ENCODE assay signal across 24 cellular contexts in the genomic region with DNA sequence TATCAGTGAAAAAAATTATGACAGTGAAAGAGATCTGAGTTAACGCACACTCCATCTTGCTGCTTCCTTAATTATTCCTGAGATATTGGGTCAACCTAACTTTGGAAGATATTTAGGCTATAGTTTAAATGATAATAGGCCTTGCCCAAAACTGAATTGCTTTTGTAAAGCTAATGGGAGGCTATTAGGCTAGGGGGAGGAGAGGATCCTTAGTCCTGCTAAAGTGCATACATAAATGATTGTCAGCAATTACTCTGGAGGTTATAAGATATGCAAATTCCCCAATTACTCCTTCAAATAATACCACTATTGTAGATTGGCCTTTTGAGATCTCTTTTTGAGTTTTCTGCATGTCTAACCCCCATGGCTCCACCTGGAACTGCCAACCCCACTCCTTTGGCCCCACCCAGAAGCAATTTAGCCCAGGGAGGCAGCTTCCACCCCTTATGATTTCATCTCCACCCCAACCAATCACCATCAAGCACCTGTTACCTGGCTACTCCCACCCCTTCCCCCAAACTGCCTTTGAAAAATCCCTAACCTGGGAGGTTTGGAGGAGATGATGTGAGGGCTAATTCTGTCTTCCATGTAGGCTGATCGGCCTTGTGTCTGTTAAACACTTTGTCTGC.
"Had no signal": no experiment of that assay in that cellular context is flagged by ENCODE, and none has a peak within 500 bp of the region (broad histone marks: within the 10 kb centered on the region; RNA-seq: fewer than 3 reads in every experiment).

No MANE protein-coding gene starts in this region.

- H3K4me3 ChIP-seq: heart left ventricle had no signal

- H3K36me3 ChIP-seq: brain microvascular endothelial cell, heart left ventricle had no signal

- DNase-seq: activated CD4-positive, alpha-beta memory T cell treated with anti-CD3 and anti-CD28 coated beads, Interleukin-2, amount 10 ng/mL, durations not matched to agents 7 days and 5 days; activated CD4-positive, alpha-beta T cell treated with anti-CD3 and anti-CD28 coated beads for 1 hour; activated CD4-positive, alpha-beta T cell treated with anti-CD3 and anti-CD28 coated beads for 4 hours; activated CD4-positive, alpha-beta T cell treated with anti-CD3 and anti-CD28 coated beads, Interleukin-2, amount 10 ng/mL, durations not matched to agents 7 days and 5 days; activated CD4-positive, alpha-beta T cell treated with anti-CD3 and anti-CD28 coated beads, Interleukin-2, amount 50 U/mL, for 4 hours; activated effector memory CD4-positive, alpha-beta T cell treated with Interleukin-2 at 50 U/mL for 16 hours; activated gamma-delta T cell treated with Interleukin-2 at 50 U/mL for 16 hours; activated naive CD4-positive, alpha-beta T cell treated with anti-CD3 and anti-CD28 coated beads, Interleukin-2, amount 50 U/mL, for 16 hours; activated naive CD4-positive, alpha-beta T cell treated with Interleukin-2 at 50 U/mL for 16 hours; activated T-cell treated with anti-CD3 and anti-CD28 coated beads, Interleukin-2, amount 50 U/mL, for 4 hours; amniotic stem cell; anterior cingulate cortex; brain microvascular endothelial cell; cortex of kidney; dermis blood vessel endothelial cell; effector CD4-positive, alpha-beta T cell; effector memory CD8-positive, alpha-beta T cell; foreskin fibroblast; heart left ventricle; T-helper 2 cell had no signal

- H3K4me1 Mint-ChIP-seq: activated CD4-positive, alpha-beta memory T cell treated with anti-CD3 and anti-CD28 coated beads, Interleukin-2, amount 10 ng/mL, durations not matched to agents 7 days and 5 days; activated CD4-positive, alpha-beta T cell treated with anti-CD3 and anti-CD28 coated beads, Interleukin-2, amount 10 ng/mL, durations not matched to agents 7 days and 5 days; activated T-helper 17 cell treated with anti-CD3 and anti-CD28 coated beads, Interleukin-2, amount 50 U/mL, for 72 hours; central memory CD8-positive, alpha-beta T cell had no signal

- H3K27me3 ChIP-seq: brain microvascular endothelial cell, heart left ventricle had no signal

- H3K27ac ChIP-seq: brain microvascular endothelial cell, epithelial cell of prostate, heart left ventricle had no signal

- H3K4me1 ChIP-seq: heart left ventricle had no signal

- H3K9me3 Mint-ChIP-seq: activated CD4-positive, alpha-beta memory T cell treated with anti-CD3 and anti-CD28 coated beads, Interleukin-2, amount 10 ng/mL, durations not matched to agents 7 days and 5 days; activated T-helper 17 cell treated with anti-CD3 and anti-CD28 coated beads, Interleukin-2, amount 50 U/mL, for 72 hours; central memory CD8-positive, alpha-beta T cell; effector memory CD8-positive, alpha-beta T cell had no signal

- H3K27ac Mint-ChIP-seq: activated CD4-positive, alpha-beta memory T cell treated with anti-CD3 and anti-CD28 coated beads, Interleukin-2, amount 10 ng/mL, durations not matched to agents 7 days and 5 days; activated CD4-positive, alpha-beta T cell treated with anti-CD3 and anti-CD28 coated beads, Interleukin-2, amount 10 ng/mL, durations not matched to agents 7 days and 5 days; activated naive CD8-positive, alpha-beta T cell; activated T-helper 17 cell treated with anti-CD3 and anti-CD28 coated beads, Interleukin-2, amount 50 U/mL, for 72 hours; effector memory CD8-positive, alpha-beta T cell had no signal

- H3K4me3 Mint-ChIP-seq: activated CD4-positive, alpha-beta memory T cell treated with anti-CD3 and anti-CD28 coated beads, Interleukin-2, amount 10 ng/mL, durations not matched to agents 7 days and 5 days; activated CD4-positive, alpha-beta T cell treated with anti-CD3 and anti-CD28 coated beads, Interleukin-2, amount 10 ng/mL, durations not matched to agents 7 days and 5 days; activated naive CD8-positive, alpha-beta T cell; activated T-cell treated with anti-CD3 and anti-CD28 coated beads, Interleukin-2, amount 50 U/mL, for 4 hours; activated T-helper 17 cell treated with anti-CD3 and anti-CD28 coated beads, Interleukin-2, amount 50 U/mL, for 72 hours; central memory CD8-positive, alpha-beta T cell; effector memory CD8-positive, alpha-beta T cell had no signal
